8 cellular contexts compared by ENCODE assay signal in the genomic region with DNA sequence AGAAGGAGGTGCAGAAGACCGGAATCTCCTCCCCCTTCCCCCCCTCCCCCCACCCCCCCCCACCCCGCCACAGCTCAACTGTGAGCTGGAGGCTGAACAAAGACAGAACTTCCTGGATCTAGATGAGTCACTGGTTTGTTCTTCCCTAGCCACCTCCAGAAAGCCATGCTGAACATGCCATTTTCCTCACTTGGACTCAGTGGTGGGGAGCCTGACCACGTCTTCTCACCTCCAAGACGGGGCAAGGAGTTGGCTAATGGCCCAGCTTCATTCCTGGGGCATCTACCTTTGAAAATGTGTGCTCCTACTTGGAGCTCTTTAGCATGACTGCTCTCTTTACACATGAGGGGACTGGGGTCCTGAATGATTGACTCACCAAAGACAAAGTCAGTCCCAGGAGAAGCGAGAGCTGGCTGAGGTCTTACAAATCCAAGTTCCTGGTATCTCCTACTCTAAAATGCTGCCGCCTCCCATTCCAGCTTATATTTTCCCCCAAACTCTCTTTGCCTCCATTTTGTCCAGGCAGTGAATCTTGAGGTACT. TPM values are rescaled to one million over a fixed set of nuclear protein-coding genes. Genes with fewer than 3 reads are reported as not detected.
A peak's percentile ranks its signal among the peaks of the same experiment; 100 is the strongest.
DNase-seq lines count a peak whose midpoint lies in the region; ATAC-seq and TF ChIP-seq lines count a peak whose summit lies in the region.

No MANE protein-coding gene starts in this region.

- peak overlapping the region; percentile 63 for H3K27ac ChIP-seq in RWPE1
- H3K27ac ChIP-seq in upper lobe of right lung = peak overlapping the region; percentile 47

- DNase-seq in cardiac septum (ENCODE audit: low spot score) (peak; percentile 61), Right ventricle myocardium inferior (ENCODE audit: missing footprints) (no peak), RWPE1 (ENCODE audit: low spot score) (peak; percentile 92), glomerular visceral epithelial cell (ENCODE audit: extremely low spot score) (peak; percentile 86), upper lobe of right lung (no peak), SHP77 treated with DMSO at 0.1 percent for 48 hours (lab: John Stamatoyannopoulos, UW) (no peak)

- no peaks in the 10 kb centered on the region for H3K27me3 ChIP-seq in upper lobe of right lung

- H3K4me3 ChIP-seq in upper lobe of right lung = no peak overlapping the region

- no peaks in the 10 kb centered on the region for H3K36me3 ChIP-seq in upper lobe of right lung

- peaks cover 5% of the 10 kb centered on the region for H3K4me1 ChIP-seq in upper lobe of right lung

- TF ChIP-seq CTCF in RWPE1 (conservative IDR thresholded peaks at IDR 0.05; ENCODE audit: low read depth) = no peak
- no peak for TF ChIP-seq CTCF in upper lobe of right lung (IDR thresholded peaks at IDR 0.05)

- POLR2A ChIA-PET in RWPE1 (lab: Yijun Ruan, JAX; ENCODE audit: low non-redundant PET) = interaction anchor here (1.4 kb wide), 1 partner anchor 10 kb away, joined by 4 read pairs; no protein-coding TSS in a partner anchor

- CTCF ChIA-PET in RWPE1 (lab: Yijun Ruan, JAX) = interaction anchor here (0.5 to 1.3 kb wide), 5 partner anchors 10 to 241 kb away, joined by 3 to 4 read pairs (median 3); no protein-coding TSS in a partner anchor

- intact Hi-C loops in cardiac septum (cut with DNase I) (loop anchor here (2.0 kb wide), 1 partner anchor 20 kb away; no protein-coding TSS in a partner anchor), Right ventricle myocardium inferior (cut with DNase I) (no loop called here), upper lobe of right lung (cut with DNase I) (no loop called here)

- H3K9me3 ChIP-seq in upper lobe of right lung = no peaks in the 10 kb centered on the region

- ATAC-seq in Right ventricle myocardium inferior = no peak
- ATAC-seq in upper lobe of right lung = peak; percentile 66
- no peak for ATAC-seq in HG02798 (IDR thresholded peaks at IDR 0.05; ENCODE audit: poor library complexity, unreplicated experiment)
- no peak for ATAC-seq in HG03097 (IDR thresholded peaks at IDR 0.05; ENCODE audit: low FRiP score, unreplicated experiment)

RNA-seq across cellular contexts. Expression of a gene that starts 22.6 kb away (rescaled TPM):
- 3.7 TPM for total RNA-seq in cardiac septum
- 4.1 TPM for total RNA-seq in Right ventricle myocardium inferior
- total RNA-seq in upper lobe of right lung = 42.5 TPM

Comparison
In these comparisons a context has a peak if more than half of its experiments do, and no peak if none do; other contexts are left out.
1. DNase-seq: peak in cardiac septum (single experiment), RWPE1 (single experiment) and glomerular visceral epithelial cell (single experiment); none in Right ventricle myocardium inferior (single experiment), upper lobe of right lung (single experiment) and SHP77 treated with DMSO at 0.1 percent for 48 hours (single experiment).